Comparison of ENCODE assay signal across 28 cellular contexts in the genomic region with DNA sequence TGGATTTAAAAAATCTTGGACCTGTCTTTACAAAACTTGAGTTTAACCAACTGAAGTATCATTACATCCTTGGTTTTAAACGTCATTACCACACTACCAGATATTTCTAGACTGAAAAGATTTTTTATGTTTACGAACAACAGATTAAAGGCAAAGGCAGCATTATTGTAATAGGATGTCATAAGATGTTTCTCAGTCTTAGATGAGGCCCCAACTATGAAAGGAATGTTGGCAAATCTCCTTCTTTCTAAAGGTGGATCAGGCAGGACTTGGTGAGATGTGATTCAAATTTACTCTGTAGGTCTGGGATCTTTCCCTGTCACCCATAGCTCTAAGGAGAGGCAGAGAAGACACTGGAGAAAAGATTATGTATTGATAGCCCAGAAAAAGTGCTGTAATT.
DNase-seq lines count a peak whose midpoint lies in the region; ATAC-seq and TF ChIP-seq lines count a peak whose summit lies in the region.
"Had no signal": no experiment of that assay in that cellular context is flagged by ENCODE, and none has a peak within 500 bp of the region (broad histone marks: within the 10 kb centered on the region; RNA-seq: fewer than 3 reads in every experiment).

No MANE protein-coding gene starts in this region.

- ATAC-seq in HG02623 (IDR thresholded peaks at IDR 0.05; ENCODE audit: unreplicated experiment), result no peak
- ATAC-seq in GM19351 (IDR thresholded peaks at IDR 0.05; ENCODE audit: unreplicated experiment), result no peak
- ATAC-seq: effector memory CD8-positive, alpha-beta T cell; K562; Panc1; stimulated activated effector memory CD8-positive, alpha-beta T cell treated with anti-CD3 and anti-CD28 coated beads, Interleukin-12 subunit alpha, Interleukin-12 subunit beta, amount 100 ng/mL, for 72 hours had no signal

- H3K4me3 ChIP-seq in choroid plexus epithelial cell (ENCODE audit: low read depth, low read length), result no peak overlapping the region
- H3K4me3 ChIP-seq: breast epithelium, K562, MG63, prostate gland, transverse colon had no signal

- DNase-seq in EL (peak; percentile 74), M059J (ENCODE audit: low read depth) (peak; percentile 69), choroid plexus epithelial cell (ENCODE audit: low read depth) (peak; percentile 76), non-pigmented ciliary epithelial cell (ENCODE audit: low read depth) (peak; percentile 46)
- no peak for DNase-seq in stimulated activated CD4-positive, alpha-beta T cell treated with anti-CD3 and anti-CD28 coated beads, Interleukin-2, amount 100 ng/mL, for 24 hours
- DNase-seq in activated CD8-positive, alpha-beta memory T cell treated with anti-CD3 and anti-CD28 coated beads for 24 hours, result no peak
- DNase-seq: activated CD4-positive, alpha-beta memory T cell treated with anti-CD3 and anti-CD28 coated beads, Interleukin-2, amount 10 ng/mL, durations not matched to agents 7 days and 5 days; activated CD4-positive, alpha-beta T cell treated with anti-CD3 and anti-CD28 coated beads for 1 hour; activated CD8-positive, alpha-beta memory T cell treated with anti-CD3 and anti-CD28 coated beads, Interleukin-2, amount 50 U/mL, for 48 hours; activated naive CD4-positive, alpha-beta T cell treated with anti-CD3 and anti-CD28 coated beads for 36 hours; CD8-positive, alpha-beta memory T cell; effector memory CD8-positive, alpha-beta T cell; head of caudate nucleus; islet precursor cell; MG63; NCI-H1105; NCI-H1930; NCI-H2227 treated with DMSO at 0.1 percent for 48 hours; Right ventricle myocardium superior; stimulated activated CD4-positive, alpha-beta T cell treated with anti-CD3 and anti-CD28 coated beads, Interleukin-4, amount 100 ng/mL, for 4 hours; transverse colon had no signal

- TF ChIP-seq CTCF in choroid plexus epithelial cell (conservative IDR thresholded peaks at IDR 0.05; ENCODE audit: low read depth, low read length), result no peak

Comparison
In these comparisons a context has a peak if more than half of its experiments do, and no peak if none do; other contexts are left out.
1. DNase-seq: peak in EL (single experiment), M059J (single experiment), choroid plexus epithelial cell (single experiment) and non-pigmented ciliary epithelial cell (single experiment); none in stimulated activated CD4-positive, alpha-beta T cell treated with anti-CD3 and anti-CD28 coated beads, Interleukin-2, amount 100 ng/mL, for 24 hours (0 of 2) and activated CD8-positive, alpha-beta memory T cell treated with anti-CD3 and anti-CD28 coated beads for 24 hours (single experiment).